11 cellular contexts compared by ENCODE assay signal in genomic region chr1:1417396-1417795, GRCh38. TPM values are rescaled to one million over a fixed set of nuclear protein-coding genes. Genes with fewer than 3 reads are reported as not detected.
DNase-seq lines count a peak whose midpoint lies in the region; ATAC-seq, FAIRE-seq and TF ChIP-seq lines count a peak whose summit lies in the region.
"Not testable (repeated sequence)": the region's sequence is repeated elsewhere in the genome, so short reads cannot be mapped to it uniquely, and the experiment has no call there.
"Had no signal": no experiment of that assay in that cellular context is flagged by ENCODE, and none has a peak within 500 bp of the region (broad histone marks: within the 10 kb centered on the region; RNA-seq: fewer than 3 reads in every experiment).

No MANE protein-coding gene starts in this region.

- H3K9me3 ChIP-seq in WERI-Rb-1 (ENCODE audit: severe bottlenecking); mammary epithelial cell (replicated peaks; ENCODE audit: insufficient read depth, low read length); esophagus squamous epithelium; HepG2 (ENCODE audit: low read length); osteoblast (ENCODE audit: low read depth, low read length): not testable (repeated sequence)

- H3K4me2 ChIP-seq in mammary epithelial cell (ENCODE audit: insufficient read depth, low read depth, low read length) (peak overlapping the region; percentile 52), HepG2 (ENCODE audit: low read depth, low read length) (peak overlapping the region; percentile 42)
- H3K4me2 ChIP-seq in osteoblast (ENCODE audit: insufficient read depth, low read length) = not testable (repeated sequence)

- H3K4me3 ChIP-seq in WERI-Rb-1 (ENCODE audit: low read depth, low read length); mammary epithelial cell (replicated peaks in 1 of 3; ENCODE audit: insufficient read depth in 1 of 3, low read depth in 2 of 3, low read length in 3 of 3); HepG2 (replicated peaks in 1 of 3; ENCODE audit: insufficient read depth in 1 of 3, low read depth in 2 of 3, low read length in 3 of 3); osteoblast (ENCODE audit: insufficient read depth, low read length): not testable (repeated sequence)
- peak overlapping the region in 3 of 4 donors; percentile 4 to 16 (median 6) for H3K4me3 ChIP-seq in esophagus squamous epithelium

- not testable (repeated sequence) for H3K9ac ChIP-seq in mammary epithelial cell (ENCODE audit: insufficient read depth, low read length); HepG2 (ENCODE audit: insufficient read depth, low read depth, low read length)

- TF ChIP-seq RAD21 in HepG2 (CRISPR knock-in tag; IDR thresholded peaks at IDR 0.05) = not testable (repeated sequence)

- TF ChIP-seq CTCF in WERI-Rb-1 (IDR thresholded peaks at IDR 0.05; ENCODE audit: low read depth, low read length); osteoblast (IDR thresholded peaks at IDR 0.05; ENCODE audit: extremely low read depth, low read depth, low read length): not testable (repeated sequence)
- TF ChIP-seq CTCF in mammary epithelial cell (conservative IDR thresholded peaks at IDR 0.05 in 1 of 2, IDR thresholded peaks at IDR 0.05 in 1 of 2; ENCODE audit: extremely low read depth in 1 of 2, insufficient read depth in 1 of 2, low read depth in 1 of 2, low read length in 2 of 2) (peak in 1 of 2 donors; percentile 8), esophagus squamous epithelium (IDR thresholded peaks at IDR 0.05) (peak in 1 of 6 experiments; percentile 35), HepG2 (CRISPR knock-in tag; IDR thresholded peaks at IDR 0.05) (peak; percentile 52; the same call in 1 of the 2 replicates)

- ATAC-seq in HepG2 = not testable (repeated sequence)

- BruUV-seq in mammary epithelial cell (replicated peaks; lab: Mats Ljungman, UMichigan); HepG2 (replicated peaks; lab: Mats Ljungman, UMichigan): not testable (repeated sequence)

- intact Hi-C loops in mammary epithelial cell (cut with micrococcal nuclease); esophagus squamous epithelium (cut with DNase I); HepG2 (cut with micrococcal nuclease; ENCODE audit: unreplicated experiment): not testable (repeated sequence)

- H3K27me3 ChIP-seq in WERI-Rb-1 (ENCODE audit: insufficient read depth, low read depth, severe bottlenecking); mammary epithelial cell (ENCODE audit: insufficient read depth, low read length); HepG2 (ENCODE audit: control insufficient read depth in 1 of 2, insufficient read depth in 2 of 2, low read length in 2 of 2); osteoblast (ENCODE audit: insufficient read depth, low read length): not testable (repeated sequence)
- H3K27me3 ChIP-seq in esophagus squamous epithelium = peaks cover 0 to 14% (median 0%) of the 10 kb centered on the region in 4 donors

- not testable (repeated sequence) for TF ChIP-seq POLR2A in esophagus squamous epithelium (IDR thresholded peaks at IDR 0.05); HepG2 (IDR thresholded peaks at IDR 0.05; ENCODE audit: insufficient read depth in 1 of 2, low read depth in 2 of 2, low read length in 2 of 2)

- POLR2A ChIA-PET in HepG2 (lab: Yijun Ruan, JAX) = not testable (repeated sequence)

- H2AFZ ChIP-seq in mammary epithelial cell (ENCODE audit: low read depth, low read length) = peak overlapping the region; percentile 55
- H2AFZ ChIP-seq in HepG2 (ENCODE audit: low read length); osteoblast (ENCODE audit: low read length): not testable (repeated sequence)

- not testable (repeated sequence) for H3K79me2 ChIP-seq in mammary epithelial cell (ENCODE audit: insufficient read depth, low read length); osteoblast (ENCODE audit: insufficient read depth, low read length)
- peaks cover 12% of the 10 kb centered on the region for H3K79me2 ChIP-seq in HepG2 (ENCODE audit: insufficient read depth, low read length)

- H3K36me3 ChIP-seq in WERI-Rb-1; mammary epithelial cell (ENCODE audit: insufficient read depth, low read length); esophagus squamous epithelium; HepG2 (replicated peaks in 1 of 2; ENCODE audit: control insufficient read depth in 1 of 2, insufficient read depth in 2 of 2, low read length in 2 of 2); osteoblast (ENCODE audit: insufficient read depth, low read length): not testable (repeated sequence)

- not testable (repeated sequence) for H4K20me1 ChIP-seq in mammary epithelial cell (ENCODE audit: insufficient read depth, low read length); HepG2 (ENCODE audit: insufficient read depth, low read length); osteoblast (ENCODE audit: insufficient read depth, low read length)

- WGBS in mammary epithelial cell (ENCODE audit: low coverage, missing lambda C conversion rate) = 14% methylated on average over 5 of the region's 5 CpGs
- WGBS in esophagus squamous epithelium, 2 donors = 36 to 49% methylated on average over 5 of the region's 5 CpGs
- 24% methylated on average over 5 of the region's 5 CpGs for WGBS in HepG2 (ENCODE audit: low lambda C conversion rate)

- FAIRE-seq in HepG2 (lab: Jason Lieb, UNC) = peak; percentile 50

- TF ChIP-seq EP300 in HepG2 (IDR thresholded peaks at IDR 0.05; ENCODE audit: low read depth in 2 of 2, low read length in 2 of 2); HepG2 (CRISPR knock-in tag; IDR thresholded peaks at IDR 0.05; ENCODE audit: borderline replicate concordance): not testable (repeated sequence)

- H3K4me1 ChIP-seq in mammary epithelial cell (ENCODE audit: insufficient read depth, low read length) (peaks cover 38% of the 10 kb centered on the region), esophagus squamous epithelium (peaks cover 32 to 57% (median 37%) of the 10 kb centered on the region in 3 donors), HepG2 (ENCODE audit: insufficient read depth, low read length) (peaks cover 54% of the 10 kb centered on the region)
- not testable (repeated sequence) for H3K4me1 ChIP-seq in osteoblast (ENCODE audit: insufficient read depth, low read length)

- dilution Hi-C loops in mammary epithelial cell (cut with HindIII; ENCODE audit: low sequenced_read_pairs) = loop anchor here (5.0 kb wide), 1 partner anchor 45 kb away; no protein-coding TSS in a partner anchor

- not testable (repeated sequence) for H3K27ac ChIP-seq in WERI-Rb-1; mammary epithelial cell (ENCODE audit: insufficient read depth, low read depth, low read length); HepG2 (ENCODE audit: extremely low read length, insufficient read depth, low read length); osteoblast (ENCODE audit: low read depth, low read length)
- H3K27ac ChIP-seq in esophagus squamous epithelium = peak overlapping the region; percentile 74 to 89 (median 86)

- CTCF ChIA-PET in mammary epithelial cell (lab: Charles Lee; ENCODE audit: low non-redundant PET) = not testable (repeated sequence)
- CTCF ChIA-PET in HepG2 (lab: Yijun Ruan, JAX; ENCODE audit: low intra/inter-chr PET ratio, low total read pairs) = interaction anchor here (0.8 to 1.1 kb wide), 3 partner anchors 21 to 24 kb away, joined by 3 read pairs; no protein-coding TSS in a partner anchor

- in situ Hi-C loops in mammary epithelial cell (cut with MboI; ENCODE audit: low sequenced_read_pairs in 2 of 2); HepG2 (cut with HindIII; ENCODE audit: extremely low pct_ligation_motif_present, low pct_unique_long_range_greater_than_20kb): not testable (repeated sequence)

- peak; percentile 48 for DNase-seq in HuH-7 (ENCODE audit: low spot score)
- DNase-seq in NCI-H526 (lab: John Stamatoyannopoulos, UW) = peak; percentile 60 to 86
- DNase-seq in WERI-Rb-1 = peak; percentile 54
- DNase-seq in mammary epithelial cell = peak; percentile 27
- DNase-seq in esophagus squamous epithelium (lab: John Stamatoyannopoulos, UW) = not testable (repeated sequence)
- DNase-seq in HepG2 (ENCODE audit: low spot score) = peak; percentile 72
- peak; percentile 42 for DNase-seq in osteoblast (ENCODE audit: insufficient read length, low spot score, missing footprints)

RNA-seq across cellular contexts. Expression of gene ANKRD65, which starts 3.7 kb away (rescaled TPM):
- total RNA-seq in mammary epithelial cell (1 to 10 TPM; 3.1 to 7.5 TPM), esophagus squamous epithelium (10 to 100 TPM in 2 of 4 donors, 1 to 10 TPM in 2; 4.7 to 28.3 (median 14.4) TPM), HepG2 (2016; rRNA removed; fragmentation: Illumina TruSeq; extraction: Trizol) (28.3 and 30.1 TPM in 2 replicates), osteoblast (1.2 and 1.8 TPM in 2 replicates)
- polyA plus RNA-seq in mammary epithelial cell (3.6 TPM), HepG2 (2011; rRNA removed) (12.1 and 13.2 TPM in 2 replicates)
- 9.3 TPM for polyA minus RNA-seq in mammary epithelial cell
- total RNA-seq in HepG2 (2016; cell fraction: cytosol; rRNA removed; fragmentation: Illumina TruSeq; extraction: Trizol; ENCODE audit: low read depth) = 5.3 and 5.6 TPM in 2 replicates
- total RNA-seq in HepG2 (2016; cell fraction: insoluble cytoplasmic fraction; rRNA removed; fragmentation: Illumina TruSeq; extraction: Trizol) = 28.5 and 29.3 TPM in 2 replicates
- 16.0 and 16.3 TPM in 2 replicates for total RNA-seq in HepG2 (2016; cell fraction: membrane; rRNA removed; fragmentation: Illumina TruSeq; extraction: Trizol)
- 18.0 and 19.5 TPM in 2 replicates for total RNA-seq in HepG2 (2016; cell fraction: nucleus; rRNA removed; fragmentation: Illumina TruSeq; extraction: Trizol)
- 13.0 and 16.9 TPM in 2 replicates for polyA plus RNA-seq in HepG2 (2011; cell fraction: cytosol; rRNA removed)
- polyA plus RNA-seq in HepG2 (2011; cell fraction: nucleus; rRNA removed) = 27.8 and 28.7 TPM in 2 replicates
- 7.1 and 8.2 TPM in 2 replicates for polyA plus RNA-seq in HepG2 (2012)
- polyA plus RNA-seq in HepG2 (2016; cell fraction: cytosol; fragmentation: Illumina TruSeq; extraction: Trizol; ENCODE audit: low read depth) = 5.0 TPM in 2 replicates
- polyA plus RNA-seq in HepG2 (2016; cell fraction: insoluble cytoplasmic fraction; fragmentation: Illumina TruSeq; extraction: Trizol; ENCODE audit: low read depth) = 30.0 and 31.6 TPM in 2 replicates
- polyA plus RNA-seq in HepG2 (2016; cell fraction: membrane; fragmentation: Illumina TruSeq; extraction: Trizol; ENCODE audit: low read depth) = 11.4 and 12.1 TPM in 2 replicates
- 45.0 and 48.7 TPM in 2 replicates for polyA plus RNA-seq in HepG2 (2016; cell fraction: nucleus; fragmentation: Illumina TruSeq; extraction: Trizol; ENCODE audit: insufficient read depth, low read depth)
- polyA minus RNA-seq in HepG2 (2011; rRNA and poly(A)+ RNA removed; ENCODE audit: low replicate concordance) = 9.7 TPM in 1 of 2 replicates, not detected in the other
- polyA minus RNA-seq in HepG2 (2011; cell fraction: cytosol; rRNA and poly(A)+ RNA removed) = 5.6 and 6.6 TPM in 2 replicates
- 2.6 and 3.6 TPM in 2 replicates for polyA minus RNA-seq in HepG2 (2011; cell fraction: nucleus; rRNA and poly(A)+ RNA removed)
- total RNA-seq: A673; CD4-positive, alpha-beta memory T cell; OCI-LY7 had no signal
- polyA plus RNA-seq: CD4-positive, alpha-beta memory T cell; IgD-negative memory B cell had no signal

RNA-seq across cellular contexts. Expression of gene MRPL20, which starts 10.3 kb away (rescaled TPM):
- total RNA-seq in mammary epithelial cell (100 to 1,000 TPM in 1 of 2 donors, 10 to 100 TPM in 1; 56.7 to 115 TPM), esophagus squamous epithelium (100 to 1,000 TPM in 3 of 4 donors, 10 to 100 TPM in 1; 98.0 to 157 (median 116) TPM), HepG2 (2016; rRNA removed; fragmentation: Illumina TruSeq; extraction: Trizol) (127 and 175 TPM in 2 replicates), osteoblast (53.9 and 58.9 TPM in 2 replicates)
- polyA plus RNA-seq in mammary epithelial cell (157 TPM), HepG2 (2011; rRNA removed) (59.0 and 59.2 TPM in 2 replicates)
- polyA minus RNA-seq in mammary epithelial cell = 119 TPM
- total RNA-seq in HepG2 (2016; cell fraction: cytosol; rRNA removed; fragmentation: Illumina TruSeq; extraction: Trizol; ENCODE audit: low read depth) = 95.7 and 120 TPM in 2 replicates
- total RNA-seq in HepG2 (2016; cell fraction: insoluble cytoplasmic fraction; rRNA removed; fragmentation: Illumina TruSeq; extraction: Trizol) = 134 and 183 TPM in 2 replicates
- 123 and 133 TPM in 2 replicates for total RNA-seq in HepG2 (2016; cell fraction: membrane; rRNA removed; fragmentation: Illumina TruSeq; extraction: Trizol)
- 46.7 and 58.9 TPM in 2 replicates for total RNA-seq in HepG2 (2016; cell fraction: nucleus; rRNA removed; fragmentation: Illumina TruSeq; extraction: Trizol)
- 66.2 and 67.4 TPM in 2 replicates for polyA plus RNA-seq in HepG2 (2011; cell fraction: cytosol; rRNA removed)
- 66.3 and 68.1 TPM in 2 replicates for polyA plus RNA-seq in HepG2 (2011; cell fraction: nucleus; rRNA removed)
- 76.2 and 77.0 TPM in 2 replicates for polyA plus RNA-seq in HepG2 (2012)
- 118 and 143 TPM in 2 replicates for polyA plus RNA-seq in HepG2 (2016; cell fraction: cytosol; fragmentation: Illumina TruSeq; extraction: Trizol; ENCODE audit: low read depth)
- polyA plus RNA-seq in HepG2 (2016; cell fraction: insoluble cytoplasmic fraction; fragmentation: Illumina TruSeq; extraction: Trizol; ENCODE audit: low read depth) = 188 and 207 TPM in 2 replicates
- 122 and 127 TPM in 2 replicates for polyA plus RNA-seq in HepG2 (2016; cell fraction: membrane; fragmentation: Illumina TruSeq; extraction: Trizol; ENCODE audit: low read depth)
- polyA plus RNA-seq in HepG2 (2016; cell fraction: nucleus; fragmentation: Illumina TruSeq; extraction: Trizol; ENCODE audit: insufficient read depth, low read depth) = 127 and 138 TPM in 2 replicates
- polyA minus RNA-seq in HepG2 (2011; rRNA and poly(A)+ RNA removed; ENCODE audit: low replicate concordance) = 58.2 and 96.6 TPM in 2 replicates
- 26.2 and 30.6 TPM in 2 replicates for polyA minus RNA-seq in HepG2 (2011; cell fraction: cytosol; rRNA and poly(A)+ RNA removed)
- 29.2 and 39.5 TPM in 2 replicates for polyA minus RNA-seq in HepG2 (2011; cell fraction: nucleus; rRNA and poly(A)+ RNA removed)

RNA-seq across cellular contexts. Expression of gene VWA1, which starts 18.1 kb away (rescaled TPM):
- total RNA-seq in mammary epithelial cell (10 to 100 TPM; 11.3 to 27.3 TPM), esophagus squamous epithelium (10 to 100 TPM; 20.0 to 55.0 (median 34.6) TPM), HepG2 (2016; rRNA removed; fragmentation: Illumina TruSeq; extraction: Trizol) (25.1 and 57.5 TPM in 2 replicates), osteoblast (2.4 and 4.3 TPM in 2 replicates)
- polyA plus RNA-seq in mammary epithelial cell (4.2 TPM), HepG2 (2011; rRNA removed) (40.9 and 61.3 TPM in 2 replicates)
- polyA minus RNA-seq in mammary epithelial cell = 1.2 TPM
- 4.5 and 4.7 TPM in 2 replicates for total RNA-seq in HepG2 (2016; cell fraction: cytosol; rRNA removed; fragmentation: Illumina TruSeq; extraction: Trizol; ENCODE audit: low read depth)
- 23.6 and 57.6 TPM in 2 replicates for total RNA-seq in HepG2 (2016; cell fraction: insoluble cytoplasmic fraction; rRNA removed; fragmentation: Illumina TruSeq; extraction: Trizol)
- total RNA-seq in HepG2 (2016; cell fraction: membrane; rRNA removed; fragmentation: Illumina TruSeq; extraction: Trizol) = 12.5 and 16.0 TPM in 2 replicates
- total RNA-seq in HepG2 (2016; cell fraction: nucleus; rRNA removed; fragmentation: Illumina TruSeq; extraction: Trizol) = 51.4 and 68.6 TPM in 2 replicates
- 31.3 and 57.3 TPM in 2 replicates for polyA plus RNA-seq in HepG2 (2011; cell fraction: cytosol; rRNA removed)
- 80.8 and 81.7 TPM in 2 replicates for polyA plus RNA-seq in HepG2 (2011; cell fraction: nucleus; rRNA removed)
- polyA plus RNA-seq in HepG2 (2012) = 28.6 and 31.7 TPM in 2 replicates
- 6.7 and 8.2 TPM in 2 replicates for polyA plus RNA-seq in HepG2 (2016; cell fraction: cytosol; fragmentation: Illumina TruSeq; extraction: Trizol; ENCODE audit: low read depth)
- polyA plus RNA-seq in HepG2 (2016; cell fraction: insoluble cytoplasmic fraction; fragmentation: Illumina TruSeq; extraction: Trizol; ENCODE audit: low read depth) = 32.1 and 34.9 TPM in 2 replicates
- 16.7 and 17.0 TPM in 2 replicates for polyA plus RNA-seq in HepG2 (2016; cell fraction: membrane; fragmentation: Illumina TruSeq; extraction: Trizol; ENCODE audit: low read depth)
- polyA plus RNA-seq in HepG2 (2016; cell fraction: nucleus; fragmentation: Illumina TruSeq; extraction: Trizol; ENCODE audit: insufficient read depth, low read depth) = 140 and 151 TPM in 2 replicates
- polyA minus RNA-seq in HepG2 (2011; rRNA and poly(A)+ RNA removed; ENCODE audit: low replicate concordance) = 0.05 and 92.8 TPM in 2 replicates
- 48.6 and 49.4 TPM in 2 replicates for polyA minus RNA-seq in HepG2 (2011; cell fraction: cytosol; rRNA and poly(A)+ RNA removed)
- polyA minus RNA-seq in HepG2 (2011; cell fraction: nucleus; rRNA and poly(A)+ RNA removed) = 12.6 and 15.8 TPM in 2 replicates
- total RNA-seq: CD4-positive, alpha-beta memory T cell; OCI-LY7 had no signal
- polyA plus RNA-seq: CD4-positive, alpha-beta memory T cell; IgD-negative memory B cell had no signal

RNA-seq across cellular contexts. Expression of gene CCNL2, which starts 18.3 kb away (rescaled TPM):
- 100 to 1,000 TPM; 103 to 140 TPM for total RNA-seq in mammary epithelial cell
- 64.9 TPM for polyA plus RNA-seq in mammary epithelial cell
- 21.9 TPM for polyA minus RNA-seq in mammary epithelial cell
- total RNA-seq in esophagus squamous epithelium = 100 to 1,000 TPM in 2 of 4 donors, 10 to 100 TPM in 2; 42.5 to 213 (median 104) TPM
- total RNA-seq in HepG2 (2016; rRNA removed; fragmentation: Illumina TruSeq; extraction: Trizol) = 19.6 and 105 TPM in 2 replicates
- total RNA-seq in HepG2 (2016; cell fraction: cytosol; rRNA removed; fragmentation: Illumina TruSeq; extraction: Trizol; ENCODE audit: low read depth) = 23.1 and 23.2 TPM in 2 replicates
- 18.4 and 112 TPM in 2 replicates for total RNA-seq in HepG2 (2016; cell fraction: insoluble cytoplasmic fraction; rRNA removed; fragmentation: Illumina TruSeq; extraction: Trizol)
- 21.7 and 25.3 TPM in 2 replicates for total RNA-seq in HepG2 (2016; cell fraction: membrane; rRNA removed; fragmentation: Illumina TruSeq; extraction: Trizol)
- total RNA-seq in HepG2 (2016; cell fraction: nucleus; rRNA removed; fragmentation: Illumina TruSeq; extraction: Trizol) = 252 and 278 TPM in 2 replicates
- 340 and 452 TPM in 2 replicates for polyA plus RNA-seq in HepG2 (2011; rRNA removed)
- 47.9 and 55.8 TPM in 2 replicates for polyA plus RNA-seq in HepG2 (2011; cell fraction: cytosol; rRNA removed)
- 3,874 and 4,178 TPM in 2 replicates for polyA plus RNA-seq in HepG2 (2011; cell fraction: nucleus; rRNA removed)
- 208 and 270 TPM in 2 replicates for polyA plus RNA-seq in HepG2 (2012)
- 4.2 TPM in 2 replicates for polyA plus RNA-seq in HepG2 (2016; cell fraction: cytosol; fragmentation: Illumina TruSeq; extraction: Trizol; ENCODE audit: low read depth)
- polyA plus RNA-seq in HepG2 (2016; cell fraction: insoluble cytoplasmic fraction; fragmentation: Illumina TruSeq; extraction: Trizol; ENCODE audit: low read depth) = 20.7 and 27.8 TPM in 2 replicates
- polyA plus RNA-seq in HepG2 (2016; cell fraction: membrane; fragmentation: Illumina TruSeq; extraction: Trizol; ENCODE audit: low read depth) = 9.4 TPM in 2 replicates
- polyA plus RNA-seq in HepG2 (2016; cell fraction: nucleus; fragmentation: Illumina TruSeq; extraction: Trizol; ENCODE audit: insufficient read depth, low read depth) = 821 and 868 TPM in 2 replicates
- 74.3 and 99.2 TPM in 2 replicates for polyA minus RNA-seq in HepG2 (2011; rRNA and poly(A)+ RNA removed; ENCODE audit: low replicate concordance)
- polyA minus RNA-seq in HepG2 (2011; cell fraction: cytosol; rRNA and poly(A)+ RNA removed) = 17.2 and 18.4 TPM in 2 replicates
- 560 and 630 TPM in 2 replicates for polyA minus RNA-seq in HepG2 (2011; cell fraction: nucleus; rRNA and poly(A)+ RNA removed)
- total RNA-seq in osteoblast = 138 and 139 TPM in 2 replicates

RNA-seq across cellular contexts. Expression of gene ATAD3C, which starts 32.1 kb away (rescaled TPM):
- total RNA-seq in mammary epithelial cell (1 to 10 TPM; 1.8 to 4.6 TPM), esophagus squamous epithelium (under 1 TPM; under 0.01 to 1.00 (median 0.28) TPM), HepG2 (2016; rRNA removed; fragmentation: Illumina TruSeq; extraction: Trizol) (3.2 and 4.7 TPM in 2 replicates), osteoblast (under 0.01 and 0.59 TPM in 2 replicates)
- polyA plus RNA-seq in mammary epithelial cell (2.6 TPM), HepG2 (2011; rRNA removed) (2.4 and 3.5 TPM in 2 replicates)
- polyA minus RNA-seq in mammary epithelial cell = 0.26 TPM
- 2.4 and 4.7 TPM in 2 replicates for total RNA-seq in HepG2 (2016; cell fraction: cytosol; rRNA removed; fragmentation: Illumina TruSeq; extraction: Trizol; ENCODE audit: low read depth)
- total RNA-seq in HepG2 (2016; cell fraction: insoluble cytoplasmic fraction; rRNA removed; fragmentation: Illumina TruSeq; extraction: Trizol) = 2.7 and 3.3 TPM in 2 replicates
- 5.4 and 8.1 TPM in 2 replicates for total RNA-seq in HepG2 (2016; cell fraction: membrane; rRNA removed; fragmentation: Illumina TruSeq; extraction: Trizol)
- 1.2 and 2.1 TPM in 2 replicates for total RNA-seq in HepG2 (2016; cell fraction: nucleus; rRNA removed; fragmentation: Illumina TruSeq; extraction: Trizol)
- polyA plus RNA-seq in HepG2 (2011; cell fraction: cytosol; rRNA removed) = 3.5 and 3.6 TPM in 2 replicates
- polyA plus RNA-seq in HepG2 (2011; cell fraction: nucleus; rRNA removed) = 1.7 and 1.9 TPM in 2 replicates
- polyA plus RNA-seq in HepG2 (2012) = 3.2 and 4.4 TPM in 2 replicates
- 5.2 and 8.6 TPM in 2 replicates for polyA plus RNA-seq in HepG2 (2016; cell fraction: cytosol; fragmentation: Illumina TruSeq; extraction: Trizol; ENCODE audit: low read depth)
- 4.6 and 4.8 TPM in 2 replicates for polyA plus RNA-seq in HepG2 (2016; cell fraction: insoluble cytoplasmic fraction; fragmentation: Illumina TruSeq; extraction: Trizol; ENCODE audit: low read depth)
- 8.3 TPM in 2 replicates for polyA plus RNA-seq in HepG2 (2016; cell fraction: membrane; fragmentation: Illumina TruSeq; extraction: Trizol; ENCODE audit: low read depth)
- polyA plus RNA-seq in HepG2 (2016; cell fraction: nucleus; fragmentation: Illumina TruSeq; extraction: Trizol; ENCODE audit: insufficient read depth, low read depth) = 1.5 and 1.9 TPM in 2 replicates
- 0.96 TPM in 1 of 2 replicates, not detected in the other for polyA minus RNA-seq in HepG2 (2011; rRNA and poly(A)+ RNA removed; ENCODE audit: low replicate concordance)
- polyA minus RNA-seq in HepG2 (2011; cell fraction: cytosol; rRNA and poly(A)+ RNA removed) = 0.97 and 2.1 TPM in 2 replicates
- polyA minus RNA-seq in HepG2 (2011; cell fraction: nucleus; rRNA and poly(A)+ RNA removed) = 0.39 and 0.75 TPM in 2 replicates
